In the genomic region with DNA sequence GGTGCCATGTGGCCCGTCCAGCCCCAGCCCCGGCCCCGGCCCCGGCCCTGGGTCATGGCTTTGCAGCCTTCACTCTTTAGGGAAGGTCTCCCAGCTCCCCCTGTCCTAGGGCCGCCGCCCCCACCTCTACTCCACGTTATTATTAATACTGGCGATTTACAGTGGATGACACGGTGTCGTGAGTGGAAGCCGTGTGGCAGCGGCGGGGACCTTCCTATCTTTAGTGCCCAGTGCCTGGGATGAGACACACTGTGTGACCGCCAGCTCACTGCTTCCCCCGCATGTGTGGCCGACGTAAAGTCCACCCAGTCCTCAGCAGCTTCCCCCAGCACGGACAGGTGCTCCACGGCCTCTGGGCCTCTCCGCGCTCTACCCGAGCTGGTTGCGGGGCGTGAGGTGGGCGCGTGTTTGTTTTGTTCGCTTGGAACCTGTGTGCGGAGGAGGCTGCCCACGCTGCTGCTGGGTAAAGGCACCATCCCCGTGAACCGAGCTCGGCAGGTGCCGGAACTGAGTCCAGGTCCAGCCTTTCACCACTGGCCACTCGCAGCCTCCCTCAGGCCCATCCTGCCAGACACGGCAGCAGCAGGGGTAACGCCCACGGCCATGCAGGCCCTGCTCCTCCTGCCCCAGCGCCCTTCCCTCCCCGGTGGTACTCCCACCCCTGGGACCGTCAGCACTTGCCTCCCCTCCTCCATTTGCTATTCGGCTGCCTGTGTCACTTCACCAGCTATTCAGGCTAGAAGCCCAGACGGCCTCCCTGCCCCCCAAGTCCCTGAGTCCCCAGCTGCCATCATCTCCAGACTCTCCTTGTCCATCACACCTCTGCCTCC, we compare ENCODE assay signal across 18 cellular contexts.
A peak's percentile ranks its signal among the peaks of the same experiment; 100 is the strongest.
DNase-seq lines count a peak whose midpoint lies in the region; ATAC-seq and TF ChIP-seq lines count a peak whose summit lies in the region.
"Had no signal": no experiment of that assay in that cellular context is flagged by ENCODE, and none has a peak within 500 bp of the region (broad histone marks: within the 10 kb centered on the region; RNA-seq: fewer than 3 reads in every experiment).

No MANE protein-coding gene starts in this region.

- H3K23ac ChIP-seq in neuronal stem cell (ENCODE audit: low read depth, low read length, poor library complexity) = peak overlapping the region; percentile 71

- peaks cover 29% of the 10 kb centered on the region for H3K4me1 Mint-ChIP-seq in endodermal cell

- H3K14ac ChIP-seq in neuronal stem cell (ENCODE audit: low read length) = peak overlapping the region; percentile 31

- H2BK5ac ChIP-seq in neuronal stem cell (ENCODE audit: low read length) = no peak overlapping the region

- no peak overlapping the region for H3K27ac Mint-ChIP-seq in endodermal cell

- ATAC-seq in left ventricle myocardium superior (no peak), left cardiac atrium (no peak), HG02840 (IDR thresholded peaks at IDR 0.05; ENCODE audit: low FRiP score, unreplicated experiment) (no peak)
- ATAC-seq: PC-3 had no signal

- H3K4me2 ChIP-seq in neuronal stem cell (ENCODE audit: insufficient read depth, low read length, poor library complexity, severe bottlenecking) = no peak overlapping the region

- peak overlapping the region; percentile 57 for H2AK5ac ChIP-seq in neuronal stem cell (ENCODE audit: low read depth, low read length)

- H3K4ac ChIP-seq in neuronal stem cell (ENCODE audit: low read length) = no peak overlapping the region

- H2BK15ac ChIP-seq in neuronal stem cell (ENCODE audit: low read length) = peak overlapping the region; percentile 46

- intact Hi-C loops in left ventricle myocardium superior (cut with micrococcal nuclease) (no loop called here), left cardiac atrium (cut with DNase I) (no loop called here)

- peaks cover 24% of the 10 kb centered on the region for H3K79me1 ChIP-seq in neuronal stem cell (ENCODE audit: low read depth, low read length)

- no peak overlapping the region for H4K8ac ChIP-seq in neuronal stem cell (ENCODE audit: low read depth, low read length)

- H3K4me1 ChIP-seq in endodermal cell (ENCODE audit: control insufficient read depth, insufficient read depth, low read length) (peaks cover 7% of the 10 kb centered on the region), neuronal stem cell (ENCODE audit: control insufficient read depth in 2 of 2, insufficient read depth in 1 of 2, low read depth in 1 of 2, low read length in 2 of 2) (peaks cover 16 to 25% of the 10 kb centered on the region in 2 donors)

- peaks cover 12% of the 10 kb centered on the region for H3K36me3 ChIP-seq in endodermal cell (ENCODE audit: control insufficient read depth, insufficient read depth, low read length)
- H3K36me3 ChIP-seq in neuronal stem cell (replicated peaks in 1 of 2; ENCODE audit: control insufficient read depth in 2 of 2, insufficient read depth in 2 of 2, low read length in 2 of 2) = peaks cover 0 to 15% of the 10 kb centered on the region in 2 donors
- H3K36me3 ChIP-seq: SJCRH30 had no signal

- H3K36me3 Mint-ChIP-seq in endodermal cell (ENCODE audit: low read depth) = peaks cover 20% of the 10 kb centered on the region

- H3K4me3 Mint-ChIP-seq in endodermal cell = no peak overlapping the region

- no peaks in the 10 kb centered on the region for H3K27me3 ChIP-seq in endodermal cell (ENCODE audit: control insufficient read depth, insufficient read depth, low read length, poor library complexity, severe bottlenecking)
- H3K27me3 ChIP-seq in neuronal stem cell (ENCODE audit: control insufficient read depth in 3 of 3, insufficient read depth in 3 of 3, low read depth in 1 of 3, low read length in 3 of 3) = no peaks in the 10 kb centered on the region

- no peak for TF ChIP-seq CTCF in endodermal cell (conservative IDR thresholded peaks at IDR 0.05)

- H2BK120ac ChIP-seq in neuronal stem cell (ENCODE audit: low read depth, low read length) = no peak overlapping the region

- no peak overlapping the region for H4K91ac ChIP-seq in neuronal stem cell (ENCODE audit: low read depth, low read length, poor library complexity)

- peaks cover 12% of the 10 kb centered on the region for H3K9me3 ChIP-seq in endodermal cell (ENCODE audit: control insufficient read depth, low read length)
- peaks cover 0 to 5% of the 10 kb centered on the region in 2 donors for H3K9me3 ChIP-seq in neuronal stem cell (replicated peaks in 1 of 2; ENCODE audit: control insufficient read depth in 2 of 2, insufficient read depth in 1 of 2, low read depth in 1 of 2, low read length in 2 of 2)
- H3K9me3 ChIP-seq: SJCRH30 had no signal

- H3K27ac ChIP-seq in endodermal cell (ENCODE audit: low read depth, low read length) (peak overlapping the region; percentile 44), neuronal stem cell (replicated peaks; ENCODE audit: low read length) (no peak overlapping the region)
- H3K27ac ChIP-seq: C4-2B, HL-60, SJCRH30 had no signal

- H3K9ac ChIP-seq in endodermal cell (ENCODE audit: extremely low read depth, low read length, poor library complexity, severe bottlenecking) (no peak overlapping the region), neuronal stem cell (ENCODE audit: low read depth, low read length, poor library complexity) (no peak overlapping the region)

- peak overlapping the region; percentile 40 for H3K18ac ChIP-seq in neuronal stem cell (ENCODE audit: low read length)

- peak overlapping the region; percentile 97 for H2BK12ac ChIP-seq in neuronal stem cell (ENCODE audit: low read length)

- H3K9me3 Mint-ChIP-seq in endodermal cell = no peaks in the 10 kb centered on the region

- 91% methylated on average over 31 to 42 of the region's 42 CpGs for WGBS in endodermal cell (ENCODE audit: insufficient coverage in 1 of 2, insufficient read length in 1 of 2), 2 experiments
- WGBS in neuronal stem cell (ENCODE audit: extremely low coverage in 2 of 2, insufficient read length in 2 of 2, insufficient replicate concordance in 1 of 2), 2 donors = no CpG with 5 or more reads among the region's 42 CpGs

- no peak overlapping the region for H2AFZ ChIP-seq in neuronal stem cell (ENCODE audit: low read length)

- no peaks in the 10 kb centered on the region for H3K27me3 Mint-ChIP-seq in endodermal cell (ENCODE audit: insufficient read depth)

- H3K4me3 ChIP-seq in endodermal cell (ENCODE audit: low read length) = no peak overlapping the region
- no peak overlapping the region for H3K4me3 ChIP-seq in neuronal stem cell (ENCODE audit: low read length in 2 of 2)
- H3K4me3 ChIP-seq: SJCRH30 had no signal

- DNase-seq in left ventricle myocardium superior (peak; percentile 27), left cardiac atrium (no peak), endodermal cell (peak; percentile 47), neuronal stem cell (ENCODE audit: low spot score) (no peak), NCI-H2081 (lab: John Stamatoyannopoulos, UW) (no peak), NCI-H2081 treated with DMSO at 0.1 percent for 48 hours (lab: John Stamatoyannopoulos, UW) (no peak)
- DNase-seq: ACHN, IMR-90, NCI-H1417, NCI-H187 treated with DMSO at 0.1 percent for 48 hours, NCI-H345, NCI-H526, PC-3, RPMI8226, SJCRH30 had no signal

Comparison
In these comparisons a context has a peak if more than half of its experiments do, and no peak if none do; other contexts are left out.
1. DNase-seq: peak in left ventricle myocardium superior (single experiment) and endodermal cell (single experiment); none in left cardiac atrium (single experiment), neuronal stem cell (single experiment), NCI-H2081 (0 of 2) and NCI-H2081 treated with DMSO at 0.1 percent for 48 hours (single experiment).